9 cellular contexts compared by ENCODE assay signal in the genomic region with DNA sequence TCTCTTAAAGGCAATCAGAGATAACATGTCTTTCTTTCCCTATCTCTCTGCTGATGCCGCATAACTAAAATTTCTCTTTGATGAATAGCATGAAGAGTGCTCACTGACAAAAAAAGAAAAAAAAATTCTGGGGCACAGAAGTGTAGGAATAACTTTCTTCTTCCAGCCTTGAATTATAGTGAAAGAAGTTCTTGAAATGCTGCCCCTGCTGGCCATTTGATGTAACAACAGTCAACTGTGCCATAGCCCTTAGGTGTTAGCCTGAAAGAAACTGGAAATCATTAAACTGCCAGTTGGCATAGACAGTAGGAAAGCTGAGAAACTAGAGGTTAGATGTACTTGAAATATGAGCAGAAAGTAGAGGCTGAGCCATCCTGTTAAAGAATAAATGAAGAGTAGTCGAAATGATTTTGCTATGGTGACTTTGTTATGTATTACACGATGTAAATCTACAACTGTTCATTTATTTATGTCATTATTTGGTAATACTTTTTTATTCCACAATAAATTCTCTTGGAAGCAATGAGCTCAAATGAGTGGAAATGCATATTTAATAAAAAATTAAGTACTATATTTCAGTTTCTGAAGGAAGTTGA. TPM values are rescaled to one million over a fixed set of nuclear protein-coding genes. Genes with fewer than 3 reads are reported as not detected.
DNase-seq lines count a peak whose midpoint lies in the region; ATAC-seq, FAIRE-seq and TF ChIP-seq lines count a peak whose summit lies in the region.
"Had no signal": no experiment of that assay in that cellular context is flagged by ENCODE, and none has a peak within 500 bp of the region (broad histone marks: within the 10 kb centered on the region; RNA-seq: fewer than 3 reads in every experiment).

No MANE protein-coding gene starts in this region.

- H3K27ac ChIP-seq in CD8-positive, alpha-beta T cell (ENCODE audit: low read depth, low read length): no peak overlapping the region
- H3K27ac ChIP-seq in body of pancreas: no peak overlapping the region

- peak; percentile 95 for TF ChIP-seq CTCF in CD8-positive, alpha-beta T cell (IDR thresholded peaks at IDR 0.05)
- TF ChIP-seq CTCF in body of pancreas (IDR thresholded peaks at IDR 0.05) (peak; percentile 45 to 90 (median 66)), kidney epithelial cell (IDR thresholded peaks at IDR 0.05; ENCODE audit: insufficient read depth, low read length, poor library complexity, severe bottlenecking) (peak; percentile 78)

- no peaks in the 10 kb centered on the region for H3K4me1 ChIP-seq in CD8-positive, alpha-beta T cell (ENCODE audit: insufficient read depth, low read length)
- no peaks in the 10 kb centered on the region for H3K4me1 ChIP-seq in NT2/D1 (ENCODE audit: insufficient read depth, insufficient read length)
- H3K4me1 ChIP-seq in body of pancreas: no peaks in the 10 kb centered on the region

- CTCF ChIA-PET in CD8-positive, alpha-beta T cell (lab: Charles Lee): interaction anchor here (0.9 to 1.6 kb wide), 6 partner anchors 8 to 34 kb away, joined by 3 to 5 read pairs (median 4); no protein-coding TSS in a partner anchor

- ATAC-seq in CD8-positive, alpha-beta T cell: no peak
- ATAC-seq in body of pancreas: peak; percentile 64

- H3K9me3 ChIP-seq in CD8-positive, alpha-beta T cell (ENCODE audit: low read length): no peaks in the 10 kb centered on the region
- no peaks in the 10 kb centered on the region; the same call in 1 of the 2 replicates for H3K9me3 ChIP-seq in NT2/D1 (ENCODE audit: insufficient read depth, low read length)
- H3K9me3 ChIP-seq in body of pancreas: no peaks in the 10 kb centered on the region

- intact Hi-C loops in CD8-positive, alpha-beta T cell (cut with DNase I, micrococcal nuclease): no loop called here
- intact Hi-C loops in body of pancreas (cut with DNase I): no loop called here

- H3K27me3 ChIP-seq in CD8-positive, alpha-beta T cell (ENCODE audit: insufficient read depth, low read length): no peaks in the 10 kb centered on the region
- H3K27me3 ChIP-seq in NT2/D1 (ENCODE audit: insufficient read depth, insufficient read length) (no peaks in the 10 kb centered on the region), body of pancreas (no peaks in the 10 kb centered on the region), kidney epithelial cell (ENCODE audit: control insufficient read depth, insufficient read depth, low read length) (no peaks in the 10 kb centered on the region)

- peak; percentile 57 for FAIRE-seq in GM19239 (lab: Jason Lieb, UNC)

- no peak for TF ChIP-seq POLR2A in body of pancreas (IDR thresholded peaks at IDR 0.05)

- no peak overlapping the region for H3K4me3 Mint-ChIP-seq in CD8-positive, alpha-beta T cell
- H3K4me3 Mint-ChIP-seq: memory B cell had no signal

- no peaks in the 10 kb centered on the region for H3K36me3 ChIP-seq in CD8-positive, alpha-beta T cell (ENCODE audit: insufficient read depth, low read length)
- H3K36me3 ChIP-seq in NT2/D1 (ENCODE audit: insufficient read depth, insufficient read length, low read length): no peaks in the 10 kb centered on the region
- no peaks in the 10 kb centered on the region for H3K36me3 ChIP-seq in body of pancreas (replicated peaks in 1 of 2; ENCODE audit: insufficient read depth in 1 of 2, low read depth in 2 of 2)
- no peaks in the 10 kb centered on the region for H3K36me3 ChIP-seq in kidney epithelial cell (ENCODE audit: control insufficient read depth, insufficient read depth, low read length)

- H3K27me3 Mint-ChIP-seq in CD8-positive, alpha-beta T cell (ENCODE audit: low read depth): peaks cover 5% of the 10 kb centered on the region

- H3K36me3 Mint-ChIP-seq in CD8-positive, alpha-beta T cell: no peaks in the 10 kb centered on the region

- 21 to 26% methylated on average over 3 of the region's 3 CpGs for WGBS in body of pancreas, 2 donors

- H3K4me3 ChIP-seq in CD8-positive, alpha-beta T cell (ENCODE audit: low read depth, low read length): no peak overlapping the region
- no peak overlapping the region for H3K4me3 ChIP-seq in NT2/D1 (ENCODE audit: insufficient read length, low read depth)
- no peak overlapping the region for H3K4me3 ChIP-seq in body of pancreas
- H3K4me3 ChIP-seq in kidney epithelial cell (ENCODE audit: low read depth, low read length): no peak overlapping the region

- peak in 2 of 7 experiments; percentile 26 to 38 for DNase-seq in CD8-positive, alpha-beta T cell
- peak; percentile 31 for DNase-seq in GM19239 (ENCODE audit: insufficient read length, low spot score)
- DNase-seq in NT2/D1 (ENCODE audit: low read depth, low spot score): peak; percentile 32
- DNase-seq in body of pancreas: peak; percentile 47 to 65 (median 58)
- peak; percentile 29 for DNase-seq in kidney epithelial cell (ENCODE audit: low read depth)
- DNase-seq in stromal cell of bone marrow (ENCODE audit: low read depth): peak; percentile 18
- DNase-seq in GDM1 (lab: John Stamatoyannopoulos, UW): no peak
- DNase-seq in NCI-H1092 treated with DMSO at 0.1 percent for 48 hours (lab: John Stamatoyannopoulos, UW): no peak

- peaks cover 8% of the 10 kb centered on the region for H3K9me3 Mint-ChIP-seq in CD8-positive, alpha-beta T cell

- no peak overlapping the region for H3K27ac Mint-ChIP-seq in CD8-positive, alpha-beta T cell
- H3K27ac Mint-ChIP-seq: memory B cell had no signal

- H3K4me1 Mint-ChIP-seq in CD8-positive, alpha-beta T cell (ENCODE audit: low read depth): no peaks in the 10 kb centered on the region
- H3K4me1 Mint-ChIP-seq: memory B cell had no signal

- H3K9ac ChIP-seq in NT2/D1 (ENCODE audit: insufficient read length, low read depth): no peak overlapping the region

- POLR2A ChIA-PET in CD8-positive, alpha-beta T cell (lab: Charles Lee): no interaction called here

RNA-seq across cellular contexts. Expression of gene FAM171A1, which starts 48.3 kb away (rescaled TPM):
- 1 to 10 TPM; 1.7 TPM for total RNA-seq in CD8-positive, alpha-beta T cell
- total RNA-seq in body of pancreas: 10 to 100 TPM; 22.1 to 29.1 TPM
- total RNA-seq in kidney epithelial cell: 32.0 and 34.0 TPM in 2 replicates

Comparison
In these comparisons a context has a peak if more than half of its experiments do, and no peak if none do; other contexts are left out.
1. DNase-seq: peak in GM19239 (single experiment), NT2/D1 (single experiment), body of pancreas (4 of 4), kidney epithelial cell (single experiment) and stromal cell of bone marrow (single experiment); none in GDM1 (single experiment) and NCI-H1092 treated with DMSO at 0.1 percent for 48 hours (single experiment).
2. RNA of gene FAM171A1, which starts 48.3 kb away (total RNA-seq): 32.0 to 34.0 TPM in kidney epithelial cell and 22.1 to 29.1 TPM in body of pancreas; 1.7 TPM in CD8-positive, alpha-beta T cell; every median in the first group is over 4 times any median in the second.
3. Peak in every context shown above with its lines, with median percentiles within 50 percentile points of each other: CTCF ChIP-seq.